Comparison of ENCODE assay signal across 21 cellular contexts in genomic region chr16:1776672-1776955, GRCh38. TPM values are rescaled to one million over a fixed set of nuclear protein-coding genes. Genes with fewer than 3 reads are reported as not detected.
DNase-seq lines count a peak whose midpoint lies in the region; ATAC-seq, FAIRE-seq and TF ChIP-seq lines count a peak whose summit lies in the region.
"Had no signal": no experiment of that assay in that cellular context is flagged by ENCODE, and none has a peak within 500 bp of the region (broad histone marks: within the 10 kb centered on the region; RNA-seq: fewer than 3 reads in every experiment).

No MANE protein-coding gene starts in this region.

- POLR2A ChIA-PET in activated CD4-positive, alpha-beta T cell treated with anti-CD3 and anti-CD28 coated beads, Interleukin-2, amount 10 ng/mL, durations not matched to agents 7 days and 5 days (lab: Charles Lee), result no interaction called here

- peaks cover 17% of the 10 kb centered on the region for H3K4me1 Mint-ChIP-seq in activated CD4-positive, alpha-beta T cell treated with anti-CD3 and anti-CD28 coated beads, Interleukin-2, amount 10 ng/mL, durations not matched to agents 7 days and 5 days

- H3K4me2 ChIP-seq in neuronal stem cell (ENCODE audit: insufficient read depth, low read length, poor library complexity, severe bottlenecking), result no peak overlapping the region

- H3K27me3 ChIP-seq in GM06990 (replicated peaks; ENCODE audit: control insufficient read depth, insufficient read depth, low read length) (no peaks in the 10 kb centered on the region), WERI-Rb-1 (ENCODE audit: insufficient read depth, low read depth, severe bottlenecking) (no peaks in the 10 kb centered on the region), neuronal stem cell (ENCODE audit: control insufficient read depth in 3 of 3, insufficient read depth in 3 of 3, low read depth in 1 of 3, low read length in 3 of 3) (no peaks in the 10 kb centered on the region), pancreas (no peaks in the 10 kb centered on the region)

- no peak overlapping the region for H2BK120ac ChIP-seq in neuronal stem cell (ENCODE audit: low read depth, low read length)

- H3K27me3 Mint-ChIP-seq in activated CD4-positive, alpha-beta T cell treated with anti-CD3 and anti-CD28 coated beads, Interleukin-2, amount 10 ng/mL, durations not matched to agents 7 days and 5 days, result no peaks in the 10 kb centered on the region
- H3K27me3 Mint-ChIP-seq: B cell; CD4-positive, alpha-beta memory T cell; IgD-negative memory B cell had no signal

- TF ChIP-seq CTCF in GM06990 (IDR thresholded peaks at IDR 0.05; ENCODE audit: insufficient read depth, low read length, poor library complexity, severe bottlenecking) (no peak), WERI-Rb-1 (IDR thresholded peaks at IDR 0.05; ENCODE audit: low read depth, low read length) (no peak), pancreas (IDR thresholded peaks at IDR 0.05) (no peak)

- H3K4me3 ChIP-seq in GM06990 (replicated peaks; ENCODE audit: low read depth, low read length), result no peak overlapping the region
- H3K4me3 ChIP-seq in WERI-Rb-1 (ENCODE audit: low read depth, low read length), result no peak overlapping the region
- H3K4me3 ChIP-seq in neuronal stem cell (ENCODE audit: low read length in 2 of 2), result no peak overlapping the region
- H3K4me3 ChIP-seq in pancreas, result no peak overlapping the region

- no peak for FAIRE-seq in pancreas (lab: Jason Lieb, UNC)
- FAIRE-seq: GM12892, GM18507, HTR-8/SVneo had no signal

- H3K23ac ChIP-seq in neuronal stem cell (ENCODE audit: low read depth, low read length, poor library complexity), result peak overlapping the region; percentile 85

- H3K4me3 Mint-ChIP-seq in activated CD4-positive, alpha-beta T cell treated with anti-CD3 and anti-CD28 coated beads, Interleukin-2, amount 10 ng/mL, durations not matched to agents 7 days and 5 days, result no peak overlapping the region
- H3K4me3 Mint-ChIP-seq: B cell had no signal

- H2AFZ ChIP-seq in neuronal stem cell (ENCODE audit: low read length), result no peak overlapping the region

- ATAC-seq in pancreas, result no peak

- no peak for DNase-seq in activated CD4-positive, alpha-beta T cell treated with anti-CD3 and anti-CD28 coated beads, Interleukin-2, amount 10 ng/mL, durations not matched to agents 7 days and 5 days
- no peak for DNase-seq in activated CD4-positive, alpha-beta T cell treated with anti-CD3 and anti-CD28 coated beads, Interleukin-2, amount 50 U/mL, for 48 hours
- DNase-seq in GM06990 (ENCODE audit: extremely low read depth, insufficient read length), result peak; percentile 13
- no peak for DNase-seq in WERI-Rb-1
- DNase-seq in neuronal stem cell (ENCODE audit: low spot score), result no peak
- no peak for DNase-seq in pancreas
- DNase-seq in H4 (ENCODE audit: low spot score), result no peak
- no peak for DNase-seq in NK-92 (lab: John Stamatoyannopoulos, UW; ENCODE audit: unreplicated experiment)
- DNase-seq: CD4-positive, alpha-beta memory T cell; GF-D8; H7; Karpas-422; NCI-H1092; NCI-H1436 treated with DMSO at 0.1 percent for 48 hours; NCI-H2029 treated with DMSO at 0.1 percent for 48 hours; NCI-H526 had no signal

- H3K9me3 Mint-ChIP-seq in activated CD4-positive, alpha-beta T cell treated with anti-CD3 and anti-CD28 coated beads, Interleukin-2, amount 10 ng/mL, durations not matched to agents 7 days and 5 days, result no peaks in the 10 kb centered on the region
- H3K9me3 Mint-ChIP-seq: CD4-positive, alpha-beta memory T cell; IgD-negative memory B cell had no signal

- no peak overlapping the region for H2BK15ac ChIP-seq in neuronal stem cell (ENCODE audit: low read length)

- no CpG with 5 or more reads among the region's 13 CpGs for WGBS in neuronal stem cell (ENCODE audit: extremely low coverage in 2 of 2, insufficient read length in 2 of 2, insufficient replicate concordance in 1 of 2), 2 donors
- 85 to 87% methylated on average over 13 of the region's 13 CpGs for WGBS in pancreas, 2 donors

- H3K14ac ChIP-seq in neuronal stem cell (ENCODE audit: low read length), result no peak overlapping the region

- H3K9me3 ChIP-seq in WERI-Rb-1 (ENCODE audit: severe bottlenecking) (no peaks in the 10 kb centered on the region), neuronal stem cell (replicated peaks in 1 of 2; ENCODE audit: control insufficient read depth in 2 of 2, insufficient read depth in 1 of 2, low read depth in 1 of 2, low read length in 2 of 2) (no peaks in the 10 kb centered on the region), pancreas (no peaks in the 10 kb centered on the region)

- H3K18ac ChIP-seq in neuronal stem cell (ENCODE audit: low read length), result no peak overlapping the region

- intact Hi-C loops in pancreas (cut with DNase I), result no loop called here

- CTCF ChIA-PET in activated CD4-positive, alpha-beta T cell treated with anti-CD3 and anti-CD28 coated beads, Interleukin-2, amount 10 ng/mL, durations not matched to agents 7 days and 5 days (lab: Charles Lee), result no interaction called here

- H3K36me3 ChIP-seq in GM06990 (ENCODE audit: control insufficient read depth, insufficient read depth, low read length) (peaks cover 15% of the 10 kb centered on the region), WERI-Rb-1 (peaks cover 71% of the 10 kb centered on the region), neuronal stem cell (replicated peaks in 1 of 2; ENCODE audit: control insufficient read depth in 2 of 2, insufficient read depth in 2 of 2, low read length in 2 of 2) (peaks cover 32 to 70% of the 10 kb centered on the region in 2 donors), pancreas (peaks cover 0 to 25% (median 10%) of the 10 kb centered on the region in 3 donors)

- H2BK12ac ChIP-seq in neuronal stem cell (ENCODE audit: low read length), result no peak overlapping the region

- H3K4me1 ChIP-seq in neuronal stem cell (ENCODE audit: control insufficient read depth in 2 of 2, insufficient read depth in 1 of 2, low read depth in 1 of 2, low read length in 2 of 2) (peaks cover 12 to 17% of the 10 kb centered on the region in 2 donors), pancreas (peaks cover 17 to 21% (median 20%) of the 10 kb centered on the region in 3 donors)

- H3K9ac ChIP-seq in neuronal stem cell (ENCODE audit: low read depth, low read length, poor library complexity), result no peak overlapping the region

- no peak overlapping the region for H3K4ac ChIP-seq in neuronal stem cell (ENCODE audit: low read length)

- peak overlapping the region; percentile 25 for H3K27ac Mint-ChIP-seq in activated CD4-positive, alpha-beta T cell treated with anti-CD3 and anti-CD28 coated beads, Interleukin-2, amount 10 ng/mL, durations not matched to agents 7 days and 5 days

- H2AK5ac ChIP-seq in neuronal stem cell (ENCODE audit: low read depth, low read length), result no peak overlapping the region

- H4K8ac ChIP-seq in neuronal stem cell (ENCODE audit: low read depth, low read length), result no peak overlapping the region

- H3K27ac ChIP-seq in WERI-Rb-1 (peak overlapping the region; percentile 78), neuronal stem cell (replicated peaks; ENCODE audit: low read length) (no peak overlapping the region), pancreas (no peak overlapping the region)

- no peak overlapping the region for H4K91ac ChIP-seq in neuronal stem cell (ENCODE audit: low read depth, low read length, poor library complexity)

- peaks cover 39% of the 10 kb centered on the region for H3K79me1 ChIP-seq in neuronal stem cell (ENCODE audit: low read depth, low read length)

- peaks cover 11% of the 10 kb centered on the region for H3K36me3 Mint-ChIP-seq in activated CD4-positive, alpha-beta T cell treated with anti-CD3 and anti-CD28 coated beads, Interleukin-2, amount 10 ng/mL, durations not matched to agents 7 days and 5 days (ENCODE audit: low read depth)
- H3K36me3 Mint-ChIP-seq: IgD-negative memory B cell had no signal

- no peak overlapping the region for H2BK5ac ChIP-seq in neuronal stem cell (ENCODE audit: low read length)

RNA-seq across cellular contexts. Expression of gene MRPS34, which starts 3.7 kb away (rescaled TPM):
- 100 to 1,000 TPM in 1 of 2 experiments, 10 to 100 TPM in 1; 93.6 to 105 TPM for total RNA-seq in activated CD4-positive, alpha-beta T cell treated with anti-CD3 and anti-CD28 coated beads, Interleukin-2, amount 10 ng/mL, durations not matched to agents 7 days and 5 days
- 108 TPM for polyA plus RNA-seq in neuronal stem cell (2013, experiment 1 of 2)
- polyA plus RNA-seq in neuronal stem cell (2013, experiment 2 of 2), result 110 TPM
- total RNA-seq in pancreas, result 10 to 100 TPM; 42.4 to 74.5 (median 54.7) TPM
- polyA plus RNA-seq in pancreas, result 10 to 100 TPM; 76.0 to 84.1 TPM
- total RNA-seq in H4 (2014; rRNA removed; shearing (Covaris generic)), result 114 and 125 TPM in 2 replicates

RNA-seq across cellular contexts. Expression of gene EME2, which starts 4.0 kb away (rescaled TPM):
- total RNA-seq in activated CD4-positive, alpha-beta T cell treated with anti-CD3 and anti-CD28 coated beads, Interleukin-2, amount 10 ng/mL, durations not matched to agents 7 days and 5 days, result 10 to 100 TPM; 28.7 to 33.4 TPM
- 3.6 TPM for polyA plus RNA-seq in neuronal stem cell (2013, experiment 1 of 2)
- polyA plus RNA-seq in neuronal stem cell (2013, experiment 2 of 2), result 3.3 TPM
- 1 to 10 TPM; 4.7 to 10.0 (median 6.8) TPM for total RNA-seq in pancreas
- 10 to 100 TPM; 18.4 to 37.9 TPM for polyA plus RNA-seq in pancreas
- 0.90 and 1.2 TPM in 2 replicates for total RNA-seq in H4 (2014; rRNA removed; shearing (Covaris generic))

RNA-seq across cellular contexts. Expression of gene NME3, which starts 5.3 kb away (rescaled TPM):
- 10 to 100 TPM; 31.3 to 47.4 TPM for total RNA-seq in activated CD4-positive, alpha-beta T cell treated with anti-CD3 and anti-CD28 coated beads, Interleukin-2, amount 10 ng/mL, durations not matched to agents 7 days and 5 days
- polyA plus RNA-seq in neuronal stem cell (2013, experiment 1 of 2), result 38.5 TPM
- polyA plus RNA-seq in neuronal stem cell (2013, experiment 2 of 2), result 35.4 TPM
- total RNA-seq in pancreas, result 10 to 100 TPM; 27.4 to 37.8 (median 30.4) TPM
- 100 to 1,000 TPM; 232 to 297 TPM for polyA plus RNA-seq in pancreas
- 0.50 TPM in 1 of 2 replicates, not detected in the other for total RNA-seq in H4 (2014; rRNA removed; shearing (Covaris generic))

RNA-seq across cellular contexts. Expression of gene SPSB3, which starts 5.8 kb away (rescaled TPM):
- total RNA-seq in activated CD4-positive, alpha-beta T cell treated with anti-CD3 and anti-CD28 coated beads, Interleukin-2, amount 10 ng/mL, durations not matched to agents 7 days and 5 days, result 10 to 100 TPM; 38.0 to 42.9 TPM
- polyA plus RNA-seq in neuronal stem cell (2013, experiment 1 of 2), result 25.2 TPM
- 23.3 TPM for polyA plus RNA-seq in neuronal stem cell (2013, experiment 2 of 2)
- total RNA-seq in pancreas, result 10 to 100 TPM; 19.2 to 41.3 (median 37.2) TPM
- 100 to 1,000 TPM; 161 to 223 TPM for polyA plus RNA-seq in pancreas
- 20.1 and 23.9 TPM in 2 replicates for total RNA-seq in H4 (2014; rRNA removed; shearing (Covaris generic))

RNA-seq across cellular contexts. Expression of gene NUBP2, which starts 6.1 kb away (rescaled TPM):
- 10 to 100 TPM; 40.2 to 53.8 TPM for total RNA-seq in activated CD4-positive, alpha-beta T cell treated with anti-CD3 and anti-CD28 coated beads, Interleukin-2, amount 10 ng/mL, durations not matched to agents 7 days and 5 days
- 52.2 TPM for polyA plus RNA-seq in neuronal stem cell (2013, experiment 1 of 2)
- 50.6 TPM for polyA plus RNA-seq in neuronal stem cell (2013, experiment 2 of 2)
- 10 to 100 TPM; 20.4 to 42.5 (median 25.6) TPM for total RNA-seq in pancreas
- 10 to 100 TPM; 55.7 to 58.8 TPM for polyA plus RNA-seq in pancreas
- total RNA-seq in H4 (2014; rRNA removed; shearing (Covaris generic)), result 38.9 and 112 TPM in 2 replicates

Comparison
In these comparisons a context has a peak if more than half of its experiments do, and no peak if none do; other contexts are left out.
1. RNA of gene NME3, which starts 5.3 kb away (total RNA-seq): 31.3 to 47.4 TPM in activated CD4-positive, alpha-beta T cell treated with anti-CD3 and anti-CD28 coated beads, Interleukin-2, amount 10 ng/mL, durations not matched to agents 7 days and 5 days and 27.4 to 37.8 TPM in pancreas; 0.50 TPM in H4; every median in the first group is over 10 times any median in the second.